ENCODE assay signal across 1 cellular context in genomic region chr2:230878599-230878965, GRCh38.
TF ChIP-seq lines count a peak whose summit lies in the region.

No MANE protein-coding gene starts in this region.

TF ChIP-seq in HepG2, 621 proteins besides CTCF, POLR2A, EP300 and RAD21:
- TF ChIP-seq ZBTB7A (CRISPR knock-in tag; IDR thresholded peaks at IDR 0.05) = no peak
- no peak for TF ChIP-seq SRSF4 (IDR thresholded peaks at IDR 0.05; ENCODE audit: low read depth, low read length, poor library complexity, severe bottlenecking)
- no peak for TF ChIP-seq ATF7 (IDR thresholded peaks at IDR 0.05)
- no peak for TF ChIP-seq ATF7 (CRISPR knock-in tag; IDR thresholded peaks at IDR 0.05)
